Comparison of ENCODE assay signal across 23 cellular contexts in genomic region chr6:87308970-87309369, GRCh38. TPM values are rescaled to one million over a fixed set of nuclear protein-coding genes. Genes with fewer than 3 reads are reported as not detected.
A peak's percentile ranks its signal among the peaks of the same experiment; 100 is the strongest.
DNase-seq lines count a peak whose midpoint lies in the region; ATAC-seq, FAIRE-seq and TF ChIP-seq lines count a peak whose summit lies in the region.
"Had no signal": no experiment of that assay in that cellular context is flagged by ENCODE, and none has a peak within 500 bp of the region (broad histone marks: within the 10 kb centered on the region; RNA-seq: fewer than 3 reads in every experiment).

No MANE protein-coding gene starts in this region.

- H3K4me2 ChIP-seq in GM23248 (ENCODE audit: unreplicated experiment) = no peak overlapping the region
- H3K4me2 ChIP-seq: BLaER1 treated with 17β-estradiol and CSF1 and Interleukin-3, amounts not matched to agents 10 nM and 100 nM had no signal

- peak; percentile 41 for DNase-seq in GM23248
- peak; percentile 46 for DNase-seq in RCC 7860 (ENCODE audit: low spot score)
- DNase-seq in epithelial cell of esophagus (ENCODE audit: low read depth) = peak; percentile 57
- no peak for DNase-seq in neural crest cell (ENCODE audit: low read depth, low spot score)
- no peak for DNase-seq in HPDE6-E6E7 (ENCODE audit: extremely low spot score)
- no peak for DNase-seq in activated CD8-positive, alpha-beta memory T cell treated with anti-CD3 and anti-CD28 coated beads, Interleukin-2, amount 50 U/mL, for 48 hours
- DNase-seq in mesenteric fat pad (ENCODE audit: low spot score) = no peak
- DNase-seq in Right ventricle myocardium inferior (ENCODE audit: missing footprints) = no peak
- DNase-seq: CD8-positive, alpha-beta memory T cell; DMS79; HCEC 1CT; KBM-7; MM.1S; NCI-H1105 treated with DMSO at 0.1 percent for 48 hours; NCI-H1694 treated with DMSO at 0.1 percent for 48 hours; NCI-H2107; NCI-H345; NCI-H526 treated with DMSO at 0.1 percent for 48 hours had no signal

- no peaks in the 10 kb centered on the region for H4K20me1 ChIP-seq in GM23248 (ENCODE audit: insufficient read depth)
- H4K20me1 ChIP-seq: BLaER1 treated with 17β-estradiol and CSF1 and Interleukin-3, amounts not matched to agents 10 nM and 100 nM had no signal

- peaks cover 13% of the 10 kb centered on the region for H3K27me3 Mint-ChIP-seq in neural crest cell (ENCODE audit: low read depth)

- no peaks in the 10 kb centered on the region for H3K36me3 ChIP-seq in GM23248 (ENCODE audit: low read depth)
- H3K36me3 ChIP-seq: BLaER1 treated with 17β-estradiol and CSF1 and Interleukin-3, amounts not matched to agents 10 nM and 100 nM had no signal

- H3K36me3 Mint-ChIP-seq in neural crest cell (ENCODE audit: low read depth) = peaks cover 2% of the 10 kb centered on the region

- H2AFZ ChIP-seq in GM23248 = no peak overlapping the region

- H3K27ac Mint-ChIP-seq in neural crest cell (ENCODE audit: unreplicated experiment) = peak overlapping the region; percentile 29
- H3K27ac Mint-ChIP-seq: CD8-positive, alpha-beta memory T cell had no signal

- H3K4me3 ChIP-seq in GM23248 (no peak overlapping the region), epithelial cell of esophagus (ENCODE audit: low read length) (no peak overlapping the region)
- H3K4me3 ChIP-seq: BLaER1 treated with 17β-estradiol and CSF1 and Interleukin-3, amounts not matched to agents 10 nM and 100 nM had no signal

- no peak overlapping the region for H3K9ac ChIP-seq in GM23248
- H3K9ac ChIP-seq: BLaER1 treated with 17β-estradiol and CSF1 and Interleukin-3, amounts not matched to agents 10 nM and 100 nM had no signal

- TF ChIP-seq CTCF in epithelial cell of esophagus (IDR thresholded peaks at IDR 0.05; ENCODE audit: insufficient read depth, low read depth, low read length, missing control alignments) (no peak), neural crest cell (conservative IDR thresholded peaks at IDR 0.05) (no peak)

- H3K9me3 Mint-ChIP-seq in neural crest cell = no peaks in the 10 kb centered on the region

- no peak overlapping the region for H3K4me3 Mint-ChIP-seq in neural crest cell
- H3K4me3 Mint-ChIP-seq: CD8-positive, alpha-beta memory T cell had no signal

- no peaks in the 10 kb centered on the region for H3K4me1 ChIP-seq in GM23248 (ENCODE audit: insufficient read depth)
- H3K4me1 ChIP-seq: BLaER1 treated with 17β-estradiol and CSF1 and Interleukin-3, amounts not matched to agents 10 nM and 100 nM had no signal

- 24 to 44% methylated on average over 4 of the region's 4 CpGs for WGBS in GM23248 (ENCODE audit: low coverage in 1 of 2, low lambda C conversion rate in 2 of 2, missing lambda C conversion rate in 2 of 2), 2 experiments

- H3K4me1 Mint-ChIP-seq in neural crest cell = no peaks in the 10 kb centered on the region
- H3K4me1 Mint-ChIP-seq: CD8-positive, alpha-beta memory T cell had no signal

- H3K79me2 ChIP-seq in GM23248 (ENCODE audit: insufficient read depth) = no peaks in the 10 kb centered on the region

- peaks cover 18% of the 10 kb centered on the region; the same call in 1 of the 2 replicates for H3K27me3 ChIP-seq in GM23248 (replicated peaks; ENCODE audit: insufficient read depth)
- H3K27me3 ChIP-seq: BLaER1 treated with 17β-estradiol and CSF1 and Interleukin-3, amounts not matched to agents 10 nM and 100 nM had no signal

- in situ Hi-C loops in GM23248 (cut with MboI) = no loop called here

- ATAC-seq in Right ventricle myocardium inferior = no peak

- FAIRE-seq in RCC 7860 (lab: Jason Lieb, UNC) = no peak
- FAIRE-seq: A204.1, D721Med had no signal

- intact Hi-C loops in Right ventricle myocardium inferior (cut with DNase I) = no loop called here

- H3K27ac ChIP-seq in GM23248 = no peak overlapping the region
- H3K27ac ChIP-seq: BLaER1 treated with 17β-estradiol and CSF1 and Interleukin-3, amounts not matched to agents 10 nM and 100 nM; HL-60 had no signal

- H3K9me2 ChIP-seq in GM23248 (ENCODE audit: insufficient read depth) = no peaks in the 10 kb centered on the region

- no peaks in the 10 kb centered on the region for H3K9me3 ChIP-seq in GM23248 (ENCODE audit: low read depth)
- H3K9me3 ChIP-seq: BLaER1 treated with 17β-estradiol and CSF1 and Interleukin-3, amounts not matched to agents 10 nM and 100 nM had no signal

- H3F3A ChIP-seq in GM23248 (ENCODE audit: insufficient read depth) = 0 out of 2 replicates have a peak, but pooled peaks cover 3% of the 10 kb centered on the region

RNA-seq across cellular contexts. Expression of gene SMIM8, which starts 13.4 kb away (rescaled TPM):
- total RNA-seq in GM23248 (2014; rRNA removed; shearing (Covaris generic)) = 2.0 and 2.4 TPM in 2 replicates
- 7.2 and 8.7 TPM in 2 replicates for polyA plus RNA-seq in GM23248 (2016; fragmentation: Nextera tagmentation; extraction: Ambion mirVana)
- total RNA-seq in neural crest cell (13.5 and 17.4 TPM in 2 replicates), mesenteric fat pad (6.2 TPM), Right ventricle myocardium inferior (10.9 TPM)

RNA-seq across cellular contexts. Expression of gene GJB7, which starts 20.1 kb away (rescaled TPM):
- not detected in 2 replicates for total RNA-seq in GM23248 (2014; rRNA removed; shearing (Covaris generic))
- polyA plus RNA-seq in GM23248 (2016; fragmentation: Nextera tagmentation; extraction: Ambion mirVana) = 0.08 and 0.23 TPM in 2 replicates
- 2.5 and 3.1 TPM in 2 replicates for total RNA-seq in neural crest cell
- total RNA-seq in mesenteric fat pad = not detected
- not detected for total RNA-seq in Right ventricle myocardium inferior
- total RNA-seq: CD8-positive, alpha-beta memory T cell; G401 had no signal

RNA-seq across cellular contexts. Expression of gene C6orf163, which starts 35.6 kb away (rescaled TPM):
- 0.51 and 1.5 TPM in 2 replicates for total RNA-seq in GM23248 (2014; rRNA removed; shearing (Covaris generic))
- polyA plus RNA-seq in GM23248 (2016; fragmentation: Nextera tagmentation; extraction: Ambion mirVana) = 0.19 and 0.33 TPM in 2 replicates
- total RNA-seq in neural crest cell (3.5 and 4.5 TPM in 2 replicates), mesenteric fat pad (3.1 TPM), Right ventricle myocardium inferior (1.4 TPM)

Comparison
In these comparisons a context has a peak if more than half of its experiments do, and no peak if none do; other contexts are left out.
1. DNase-seq: peak in GM23248 (single experiment), RCC 7860 (single experiment) and epithelial cell of esophagus (single experiment); none in neural crest cell (single experiment), HPDE6-E6E7 (single experiment), activated CD8-positive, alpha-beta memory T cell treated with anti-CD3 and anti-CD28 coated beads, Interleukin-2, amount 50 U/mL, for 48 hours (single experiment), mesenteric fat pad (single experiment) and Right ventricle myocardium inferior (single experiment).